Comparison of ENCODE assay signal across 1 cellular context in the genomic region with DNA sequence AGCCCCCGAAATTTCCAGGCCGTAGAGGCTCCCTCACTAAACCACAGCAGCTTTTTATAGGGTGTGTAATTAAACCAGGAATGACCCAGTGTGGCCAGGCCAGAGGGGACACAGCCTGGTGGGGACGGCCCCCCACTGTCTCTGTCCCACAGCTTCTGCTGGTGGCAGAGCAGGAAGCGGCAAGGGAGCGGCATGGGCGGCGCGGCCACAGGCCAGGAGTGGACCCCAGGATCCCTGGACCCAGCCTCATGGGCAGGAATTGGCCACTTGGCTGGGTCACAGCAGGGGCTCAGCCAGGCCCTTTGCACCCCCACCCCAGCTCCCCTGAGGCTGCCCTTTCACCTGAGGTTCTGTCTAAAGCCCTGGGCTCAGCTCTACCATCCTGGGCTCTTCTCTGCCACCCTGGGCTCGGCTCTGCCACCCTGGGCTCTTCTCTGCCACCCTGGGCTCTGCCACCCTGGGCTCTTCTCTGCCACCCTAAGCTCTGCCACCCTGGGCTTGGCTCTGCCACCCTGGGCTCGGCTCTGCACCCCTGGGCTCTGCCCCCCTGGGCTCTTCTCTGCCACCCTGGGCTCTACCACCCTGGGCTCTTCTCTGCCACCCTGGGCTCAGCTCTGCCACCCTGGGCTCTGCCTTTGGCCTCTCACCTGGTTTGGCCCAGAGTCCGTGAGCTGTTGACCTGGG.
TF ChIP-seq lines count a peak whose summit lies in the region.

No MANE protein-coding gene starts in this region.

TF ChIP-seq in GM12878, 131 proteins besides CTCF, POLR2A, EP300 and RAD21:
- TF ChIP-seq STAT1 (conservative IDR thresholded peaks at IDR 0.05), result no peak
- TF ChIP-seq TBL1XR1 (IDR thresholded peaks at IDR 0.05; ENCODE audit: low read depth, low read length), result no peak
- no peak for TF ChIP-seq CHD4 (IDR thresholded peaks at IDR 0.05)
- no peak for TF ChIP-seq ZBED1 (IDR thresholded peaks at IDR 0.05; ENCODE audit: borderline replicate concordance)
